1 cellular context compared by ENCODE assay signal in genomic region chr6:119312875-119313338, GRCh38.
TF ChIP-seq lines count a peak whose summit lies in the region.

No MANE protein-coding gene starts in this region.

TF ChIP-seq in K562, 482 proteins besides CTCF, POLR2A, EP300 and RAD21 (continued from another document and continues in another):
- TF ChIP-seq SREBF2 (CRISPR knock-in tag; IDR thresholded peaks at IDR 0.05): no peak
- TF ChIP-seq, protein P1, sequence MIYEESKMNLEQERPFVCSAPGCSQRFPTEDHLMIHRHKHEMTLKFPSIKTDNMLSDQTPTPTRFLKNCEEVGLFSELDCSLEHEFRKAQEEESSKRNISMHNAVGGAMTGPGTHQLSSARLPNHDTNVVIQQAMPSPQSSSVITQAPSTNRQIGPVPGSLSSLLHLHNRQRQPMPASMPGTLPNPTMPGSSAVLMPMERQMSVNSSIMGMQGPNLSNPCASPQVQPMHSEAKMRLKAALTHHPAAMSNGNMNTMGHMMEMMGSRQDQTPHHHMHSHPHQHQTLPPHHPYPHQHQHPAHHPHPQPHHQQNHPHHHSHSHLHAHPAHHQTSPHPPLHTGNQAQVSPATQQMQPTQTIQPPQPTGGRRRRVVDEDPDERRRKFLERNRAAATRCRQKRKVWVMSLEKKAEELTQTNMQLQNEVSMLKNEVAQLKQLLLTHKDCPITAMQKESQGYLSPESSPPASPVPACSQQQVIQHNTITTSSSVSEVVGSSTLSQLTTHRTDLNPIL (CRISPR knock-in tag; IDR thresholded peaks at IDR 0.05): no peak
- TF ChIP-seq, protein P2, sequence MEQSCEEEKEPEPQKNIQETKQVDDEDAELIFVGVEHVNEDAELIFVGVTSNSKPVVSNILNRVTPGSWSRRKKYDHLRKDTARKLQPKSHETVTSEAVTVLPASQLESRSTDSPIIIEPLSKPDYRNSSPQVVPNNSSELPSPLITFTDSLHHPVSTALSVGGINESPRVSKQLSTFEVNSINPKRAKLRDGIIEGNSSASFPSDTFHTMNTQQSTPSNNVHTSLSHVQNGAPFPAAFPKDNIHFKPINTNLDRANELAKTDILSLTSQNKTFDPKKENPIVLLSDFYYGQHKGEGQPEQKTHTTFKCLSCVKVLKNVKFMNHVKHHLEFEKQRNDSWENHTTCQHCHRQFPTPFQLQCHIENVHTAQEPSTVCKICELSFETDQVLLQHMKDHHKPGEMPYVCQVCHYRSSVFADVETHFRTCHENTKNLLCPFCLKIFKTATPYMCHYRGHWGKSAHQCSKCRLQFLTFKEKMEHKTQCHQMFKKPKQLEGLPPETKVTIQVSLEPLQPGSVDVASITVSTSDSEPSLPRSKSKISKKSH (CRISPR knock-in tag; IDR thresholded peaks at IDR 0.05): no peak
- peak; percentile 69; the same call in 1 of the 2 replicates for TF ChIP-seq CC2D1A (IDR thresholded peaks at IDR 0.05)
- TF ChIP-seq HCFC1 (IDR thresholded peaks at IDR 0.05; ENCODE audit: low read depth, low read length): no peak
- TF ChIP-seq CEBPG (CRISPR knock-in tag; IDR thresholded peaks at IDR 0.05): no peak
- no peak for TF ChIP-seq CEBPG (tag; conservative IDR thresholded peaks at IDR 0.05 in 1 of 2, IDR thresholded peaks at IDR 0.05 in 1 of 2)
- TF ChIP-seq DEAF1 (CRISPR knock-in tag; IDR thresholded peaks at IDR 0.05): no peak
- no peak for TF ChIP-seq PHF8 (IDR thresholded peaks at IDR 0.05; ENCODE audit: borderline replicate concordance, low read length)
- no peak for TF ChIP-seq NR1H2 (CRISPR knock-in tag; IDR thresholded peaks at IDR 0.05)
- TF ChIP-seq ZNF644 (tag; IDR thresholded peaks at IDR 0.05; ENCODE audit: low read depth): peak; percentile 89; the same call in 1 of the 2 replicates
- TF ChIP-seq MEF2D (tag; conservative IDR thresholded peaks at IDR 0.05; ENCODE audit: low read depth): 0 out of 2 replicates have a peak, but pooled peaks have one; percentile 33
- no peak for TF ChIP-seq ZZZ3 (IDR thresholded peaks at IDR 0.05)
- peak; percentile 85 to 88 for TF ChIP-seq KDM1A (IDR thresholded peaks at IDR 0.05)
- no peak for TF ChIP-seq FOSL1 (tag; conservative IDR thresholded peaks at IDR 0.05)
- 0 out of 2 replicates have a peak, but pooled peaks have one; percentile 30 for TF ChIP-seq ZNF175 (CRISPR knock-in tag; IDR thresholded peaks at IDR 0.05; ENCODE audit: low read depth)
- TF ChIP-seq NCOA6 (IDR thresholded peaks at IDR 0.05): no peak
- TF ChIP-seq HNRNPUL1 (IDR thresholded peaks at IDR 0.05; ENCODE audit: low read length): no peak
- TF ChIP-seq KDM4B (IDR thresholded peaks at IDR 0.05; ENCODE audit: borderline replicate concordance in 2 of 2, low read depth in 1 of 2): no peak
- TF ChIP-seq CHD7 (IDR thresholded peaks at IDR 0.05; ENCODE audit: low read depth, low read length): no peak
- no peak; the same call in 1 of the 2 replicates for TF ChIP-seq FOXM1 (IDR thresholded peaks at IDR 0.05; ENCODE audit: low read depth)
- no peak for TF ChIP-seq FOXM1 (CRISPR knock-in tag; IDR thresholded peaks at IDR 0.05; ENCODE audit: low read depth)
- peak; percentile 94 for TF ChIP-seq TCF7 (IDR thresholded peaks at IDR 0.05; ENCODE audit: borderline replicate concordance)
- TF ChIP-seq, protein P3, sequence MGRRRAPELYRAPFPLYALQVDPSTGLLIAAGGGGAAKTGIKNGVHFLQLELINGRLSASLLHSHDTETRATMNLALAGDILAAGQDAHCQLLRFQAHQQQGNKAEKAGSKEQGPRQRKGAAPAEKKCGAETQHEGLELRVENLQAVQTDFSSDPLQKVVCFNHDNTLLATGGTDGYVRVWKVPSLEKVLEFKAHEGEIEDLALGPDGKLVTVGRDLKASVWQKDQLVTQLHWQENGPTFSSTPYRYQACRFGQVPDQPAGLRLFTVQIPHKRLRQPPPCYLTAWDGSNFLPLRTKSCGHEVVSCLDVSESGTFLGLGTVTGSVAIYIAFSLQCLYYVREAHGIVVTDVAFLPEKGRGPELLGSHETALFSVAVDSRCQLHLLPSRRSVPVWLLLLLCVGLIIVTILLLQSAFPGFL (CRISPR knock-in tag; IDR thresholded peaks at IDR 0.05): no peak
- no peak for TF ChIP-seq SUPT5H (IDR thresholded peaks at IDR 0.05)
- peak; percentile 90 for TF ChIP-seq BHLHE40 (IDR thresholded peaks at IDR 0.05; ENCODE audit: low read length)
- TF ChIP-seq ZNF124 (CRISPR knock-in tag; IDR thresholded peaks at IDR 0.05): no peak
- TF ChIP-seq, protein P4, sequence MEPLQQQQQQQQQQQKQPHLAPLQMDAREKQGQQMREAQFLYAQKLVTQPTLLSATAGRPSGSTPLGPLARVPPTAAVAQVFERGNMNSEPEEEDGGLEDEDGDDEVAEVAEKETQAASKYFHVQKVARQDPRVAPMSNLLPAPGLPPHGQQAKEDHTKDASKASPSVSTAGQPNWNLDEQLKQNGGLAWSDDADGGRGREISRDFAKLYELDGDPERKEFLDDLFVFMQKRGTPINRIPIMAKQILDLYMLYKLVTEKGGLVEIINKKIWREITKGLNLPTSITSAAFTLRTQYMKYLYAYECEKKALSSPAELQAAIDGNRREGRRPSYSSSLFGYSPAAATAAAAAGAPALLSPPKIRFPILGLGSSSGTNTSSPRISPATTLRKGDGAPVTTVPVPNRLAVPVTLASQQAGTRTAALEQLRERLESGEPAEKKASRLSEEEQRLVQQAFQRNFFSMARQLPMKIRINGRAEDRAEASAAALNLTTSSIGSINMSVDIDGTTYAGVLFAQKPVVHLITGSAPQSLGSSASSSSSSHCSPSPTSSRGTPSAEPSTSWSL (CRISPR knock-in tag; IDR thresholded peaks at IDR 0.05; ENCODE audit: borderline replicate concordance): no peak
- no peak for TF ChIP-seq ZNF436 (CRISPR knock-in tag; IDR thresholded peaks at IDR 0.05)
- TF ChIP-seq ILK (tag; IDR thresholded peaks at IDR 0.05; ENCODE audit: borderline replicate concordance, low read depth): no peak
- no peak for TF ChIP-seq ZFP30 (CRISPR knock-in tag; IDR thresholded peaks at IDR 0.05; ENCODE audit: borderline replicate concordance)
- TF ChIP-seq CGGBP1 (CRISPR knock-in tag; IDR thresholded peaks at IDR 0.05): 0 out of 2 replicates have a peak, but pooled peaks have one; percentile 16
- no peak for TF ChIP-seq ZNF165 (CRISPR knock-in tag; IDR thresholded peaks at IDR 0.05; ENCODE audit: borderline replicate concordance)
- no peak for TF ChIP-seq ZNF449 (CRISPR knock-in tag; IDR thresholded peaks at IDR 0.05)
- TF ChIP-seq, protein P5, sequence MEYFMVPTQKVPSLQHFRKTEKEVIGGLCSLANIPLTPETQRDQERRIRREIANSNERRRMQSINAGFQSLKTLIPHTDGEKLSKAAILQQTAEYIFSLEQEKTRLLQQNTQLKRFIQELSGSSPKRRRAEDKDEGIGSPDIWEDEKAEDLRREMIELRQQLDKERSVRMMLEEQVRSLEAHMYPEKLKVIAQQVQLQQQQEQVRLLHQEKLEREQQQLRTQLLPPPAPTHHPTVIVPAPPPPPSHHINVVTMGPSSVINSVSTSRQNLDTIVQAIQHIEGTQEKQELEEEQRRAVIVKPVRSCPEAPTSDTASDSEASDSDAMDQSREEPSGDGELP (CRISPR knock-in tag; IDR thresholded peaks at IDR 0.05; ENCODE audit: borderline replicate concordance): no peak; the same call in 1 of the 2 replicates
- TF ChIP-seq SETDB1 (IDR thresholded peaks at IDR 0.05; ENCODE audit: low read length): no peak
- no peak for TF ChIP-seq POLR3G (IDR thresholded peaks at IDR 0.05; ENCODE audit: extremely low read depth, insufficient read length, insufficient replicate concordance)
- TF ChIP-seq ZNF239 (CRISPR knock-in tag; IDR thresholded peaks at IDR 0.05): peak; percentile 21; the same call in 1 of the 2 replicates
- TF ChIP-seq TEAD1 (CRISPR knock-in tag; IDR thresholded peaks at IDR 0.05): no peak
- TF ChIP-seq ARHGAP35 (IDR thresholded peaks at IDR 0.05; ENCODE audit: partially characterized antibody): no peak
- no peak; the same call in 1 of the 2 replicates for TF ChIP-seq ZNF24 (IDR thresholded peaks at IDR 0.05)
- TF ChIP-seq YY1 (IDR thresholded peaks at IDR 0.05; ENCODE audit: borderline replicate concordance in 1 of 3, control insufficient read depth in 1 of 3, extremely low read depth in 1 of 3, insufficient read depth in 3 of 3, insufficient read length in 1 of 3, insufficient replicate concordance in 2 of 3, low read depth in 1 of 3, low read length in 2 of 3): no peak
- no peak for TF ChIP-seq CREBBP (IDR thresholded peaks at IDR 0.05; ENCODE audit: low read depth, low read length)
